Comparison of ENCODE assay signal across 1 cellular context in the genomic region with DNA sequence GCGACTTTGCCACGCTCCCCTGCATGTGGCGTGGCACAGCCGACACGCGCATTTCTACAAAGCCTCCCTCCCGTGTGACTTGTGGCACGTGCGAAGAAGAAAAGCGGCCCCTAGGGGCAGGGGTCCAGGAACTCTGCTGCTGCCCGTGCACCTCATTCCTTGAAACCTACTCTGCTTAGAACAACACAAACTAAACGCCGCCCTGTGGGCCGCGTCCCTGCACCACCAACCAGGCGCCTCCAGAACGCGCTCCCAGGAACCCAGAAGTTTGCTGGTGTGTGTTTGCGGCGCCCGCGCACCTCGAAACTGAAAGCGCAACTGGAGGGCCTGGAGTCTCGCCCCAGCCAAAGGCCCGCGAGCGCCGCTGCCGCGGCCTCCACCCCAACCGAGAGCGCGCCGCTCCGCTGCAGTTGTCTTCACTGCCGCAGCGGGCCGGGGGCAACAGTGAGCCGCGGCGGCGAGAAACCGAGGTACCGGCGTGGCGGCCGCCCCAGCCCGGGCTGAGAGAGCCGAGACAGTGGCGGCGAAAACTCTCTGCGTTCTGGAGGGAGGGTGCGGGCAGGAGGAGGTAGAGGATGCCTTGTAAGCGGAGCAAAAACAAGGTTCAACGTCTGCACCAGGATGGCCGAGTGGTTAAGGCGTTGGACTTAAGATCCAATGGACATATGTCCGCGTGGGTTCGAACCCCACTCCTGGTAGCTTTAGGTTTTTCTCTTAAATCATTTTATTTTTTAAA.
TF ChIP-seq lines count a peak whose summit lies in the region.

No MANE protein-coding gene starts in this region.

TF ChIP-seq in K562, 482 proteins besides CTCF, POLR2A, EP300 and RAD21 (continued from another document and continues in another):
- TF ChIP-seq, protein P1, sequence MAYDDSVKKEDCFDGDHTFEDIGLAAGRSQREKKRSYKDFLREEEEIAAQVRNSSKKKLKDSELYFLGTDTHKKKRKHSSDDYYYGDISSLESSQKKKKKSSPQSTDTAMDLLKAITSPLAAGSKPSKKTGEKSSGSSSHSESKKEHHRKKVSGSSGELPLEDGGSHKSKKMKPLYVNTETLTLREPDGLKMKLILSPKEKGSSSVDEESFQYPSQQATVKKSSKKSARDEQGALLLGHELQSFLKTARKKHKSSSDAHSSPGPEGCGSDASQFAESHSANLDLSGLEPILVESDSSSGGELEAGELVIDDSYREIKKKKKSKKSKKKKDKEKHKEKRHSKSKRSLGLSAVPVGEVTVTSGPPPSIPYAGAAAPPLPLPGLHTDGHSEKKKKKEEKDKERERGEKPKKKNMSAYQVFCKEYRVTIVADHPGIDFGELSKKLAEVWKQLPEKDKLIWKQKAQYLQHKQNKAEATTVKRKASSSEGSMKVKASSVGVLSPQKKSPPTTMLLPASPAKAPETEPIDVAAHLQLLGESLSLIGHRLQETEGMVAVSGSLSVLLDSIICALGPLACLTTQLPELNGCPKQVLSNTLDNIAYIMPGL (CRISPR knock-in tag; IDR thresholded peaks at IDR 0.05): peak; percentile 100
- TF ChIP-seq SIN3B (IDR thresholded peaks at IDR 0.05; ENCODE audit: low read depth): 0 out of 2 replicates have a peak, but pooled peaks have one; percentile 14
- peak; percentile 75; the same call in 1 of the 2 replicates for TF ChIP-seq MTA3 (IDR thresholded peaks at IDR 0.05; ENCODE audit: borderline replicate concordance)
- TF ChIP-seq SIN3A (IDR thresholded peaks at IDR 0.05; ENCODE audit: borderline replicate concordance in 2 of 2, control insufficient read depth in 1 of 2, low read depth in 2 of 2, low read length in 2 of 2): peak in 1 of 2 experiments; percentile 22; a peak in 1 of 4 replicates
- peak; percentile 55; the same call in 1 of the 2 replicates for TF ChIP-seq ZBTB7A (IDR thresholded peaks at IDR 0.05; ENCODE audit: borderline replicate concordance, control insufficient read depth, low read depth, low read length)
- TF ChIP-seq, protein P2, sequence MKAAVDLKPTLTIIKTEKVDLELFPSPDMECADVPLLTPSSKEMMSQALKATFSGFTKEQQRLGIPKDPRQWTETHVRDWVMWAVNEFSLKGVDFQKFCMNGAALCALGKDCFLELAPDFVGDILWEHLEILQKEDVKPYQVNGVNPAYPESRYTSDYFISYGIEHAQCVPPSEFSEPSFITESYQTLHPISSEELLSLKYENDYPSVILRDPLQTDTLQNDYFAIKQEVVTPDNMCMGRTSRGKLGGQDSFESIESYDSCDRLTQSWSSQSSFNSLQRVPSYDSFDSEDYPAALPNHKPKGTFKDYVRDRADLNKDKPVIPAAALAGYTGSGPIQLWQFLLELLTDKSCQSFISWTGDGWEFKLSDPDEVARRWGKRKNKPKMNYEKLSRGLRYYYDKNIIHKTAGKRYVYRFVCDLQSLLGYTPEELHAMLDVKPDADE (conservative IDR thresholded peaks at IDR 0.05; ENCODE audit: control insufficient read depth, low read depth, low read length): peak; percentile 93
- TF ChIP-seq, protein P3, sequence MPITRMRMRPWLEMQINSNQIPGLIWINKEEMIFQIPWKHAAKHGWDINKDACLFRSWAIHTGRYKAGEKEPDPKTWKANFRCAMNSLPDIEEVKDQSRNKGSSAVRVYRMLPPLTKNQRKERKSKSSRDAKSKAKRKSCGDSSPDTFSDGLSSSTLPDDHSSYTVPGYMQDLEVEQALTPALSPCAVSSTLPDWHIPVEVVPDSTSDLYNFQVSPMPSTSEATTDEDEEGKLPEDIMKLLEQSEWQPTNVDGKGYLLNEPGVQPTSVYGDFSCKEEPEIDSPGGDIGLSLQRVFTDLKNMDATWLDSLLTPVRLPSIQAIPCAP (CRISPR knock-in tag; IDR thresholded peaks at IDR 0.05; ENCODE audit: borderline replicate concordance): peak; percentile 80; the same call in 1 of the 2 replicates
- TF ChIP-seq NR2F6 (CRISPR knock-in tag; IDR thresholded peaks at IDR 0.05): no peak
- TF ChIP-seq BMI1 (IDR thresholded peaks at IDR 0.05; ENCODE audit: low read length): no peak
- no peak for TF ChIP-seq KAT2B (IDR thresholded peaks at IDR 0.05; ENCODE audit: low read depth, low read length)
- TF ChIP-seq, protein P4, sequence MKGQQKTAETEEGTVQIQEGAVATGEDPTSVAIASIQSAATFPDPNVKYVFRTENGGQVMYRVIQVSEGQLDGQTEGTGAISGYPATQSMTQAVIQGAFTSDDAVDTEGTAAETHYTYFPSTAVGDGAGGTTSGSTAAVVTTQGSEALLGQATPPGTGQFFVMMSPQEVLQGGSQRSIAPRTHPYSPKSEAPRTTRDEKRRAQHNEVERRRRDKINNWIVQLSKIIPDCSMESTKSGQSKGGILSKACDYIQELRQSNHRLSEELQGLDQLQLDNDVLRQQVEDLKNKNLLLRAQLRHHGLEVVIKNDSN (CRISPR knock-in tag; IDR thresholded peaks at IDR 0.05): peak; percentile 58; the same call in 1 of the 2 replicates
- TF ChIP-seq, protein P5, sequence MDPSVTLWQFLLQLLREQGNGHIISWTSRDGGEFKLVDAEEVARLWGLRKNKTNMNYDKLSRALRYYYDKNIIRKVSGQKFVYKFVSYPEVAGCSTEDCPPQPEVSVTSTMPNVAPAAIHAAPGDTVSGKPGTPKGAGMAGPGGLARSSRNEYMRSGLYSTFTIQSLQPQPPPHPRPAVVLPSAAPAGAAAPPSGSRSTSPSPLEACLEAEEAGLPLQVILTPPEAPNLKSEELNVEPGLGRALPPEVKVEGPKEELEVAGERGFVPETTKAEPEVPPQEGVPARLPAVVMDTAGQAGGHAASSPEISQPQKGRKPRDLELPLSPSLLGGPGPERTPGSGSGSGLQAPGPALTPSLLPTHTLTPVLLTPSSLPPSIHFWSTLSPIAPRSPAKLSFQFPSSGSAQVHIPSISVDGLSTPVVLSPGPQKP (CRISPR knock-in tag; IDR thresholded peaks at IDR 0.05): no peak
- TF ChIP-seq, protein P6, sequence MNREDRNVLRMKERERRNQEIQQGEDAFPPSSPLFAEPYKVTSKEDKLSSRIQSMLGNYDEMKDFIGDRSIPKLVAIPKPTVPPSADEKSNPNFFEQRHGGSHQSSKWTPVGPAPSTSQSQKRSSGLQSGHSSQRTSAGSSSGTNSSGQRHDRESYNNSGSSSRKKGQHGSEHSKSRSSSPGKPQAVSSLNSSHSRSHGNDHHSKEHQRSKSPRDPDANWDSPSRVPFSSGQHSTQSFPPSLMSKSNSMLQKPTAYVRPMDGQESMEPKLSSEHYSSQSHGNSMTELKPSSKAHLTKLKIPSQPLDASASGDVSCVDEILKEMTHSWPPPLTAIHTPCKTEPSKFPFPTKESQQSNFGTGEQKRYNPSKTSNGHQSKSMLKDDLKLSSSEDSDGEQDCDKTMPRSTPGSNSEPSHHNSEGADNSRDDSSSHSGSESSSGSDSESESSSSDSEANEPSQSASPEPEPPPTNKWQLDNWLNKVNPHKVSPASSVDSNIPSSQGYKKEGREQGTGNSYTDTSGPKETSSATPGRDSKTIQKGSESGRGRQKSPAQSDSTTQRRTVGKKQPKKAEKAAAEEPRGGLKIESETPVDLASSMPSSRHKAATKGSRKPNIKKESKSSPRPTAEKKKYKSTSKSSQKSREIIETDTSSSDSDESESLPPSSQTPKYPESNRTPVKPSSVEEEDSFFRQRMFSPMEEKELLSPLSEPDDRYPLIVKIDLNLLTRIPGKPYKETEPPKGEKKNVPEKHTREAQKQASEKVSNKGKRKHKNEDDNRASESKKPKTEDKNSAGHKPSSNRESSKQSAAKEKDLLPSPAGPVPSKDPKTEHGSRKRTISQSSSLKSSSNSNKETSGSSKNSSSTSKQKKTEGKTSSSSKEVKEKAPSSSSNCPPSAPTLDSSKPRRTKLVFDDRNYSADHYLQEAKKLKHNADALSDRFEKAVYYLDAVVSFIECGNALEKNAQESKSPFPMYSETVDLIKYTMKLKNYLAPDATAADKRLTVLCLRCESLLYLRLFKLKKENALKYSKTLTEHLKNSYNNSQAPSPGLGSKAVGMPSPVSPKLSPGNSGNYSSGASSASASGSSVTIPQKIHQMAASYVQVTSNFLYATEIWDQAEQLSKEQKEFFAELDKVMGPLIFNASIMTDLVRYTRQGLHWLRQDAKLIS (CRISPR knock-in tag; IDR thresholded peaks at IDR 0.05): peak; percentile 94
- TF ChIP-seq, protein P7, sequence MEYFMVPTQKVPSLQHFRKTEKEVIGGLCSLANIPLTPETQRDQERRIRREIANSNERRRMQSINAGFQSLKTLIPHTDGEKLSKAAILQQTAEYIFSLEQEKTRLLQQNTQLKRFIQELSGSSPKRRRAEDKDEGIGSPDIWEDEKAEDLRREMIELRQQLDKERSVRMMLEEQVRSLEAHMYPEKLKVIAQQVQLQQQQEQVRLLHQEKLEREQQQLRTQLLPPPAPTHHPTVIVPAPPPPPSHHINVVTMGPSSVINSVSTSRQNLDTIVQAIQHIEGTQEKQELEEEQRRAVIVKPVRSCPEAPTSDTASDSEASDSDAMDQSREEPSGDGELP (CRISPR knock-in tag; IDR thresholded peaks at IDR 0.05; ENCODE audit: borderline replicate concordance): peak; percentile 85; the same call in 1 of the 2 replicates
- TF ChIP-seq, protein P8, sequence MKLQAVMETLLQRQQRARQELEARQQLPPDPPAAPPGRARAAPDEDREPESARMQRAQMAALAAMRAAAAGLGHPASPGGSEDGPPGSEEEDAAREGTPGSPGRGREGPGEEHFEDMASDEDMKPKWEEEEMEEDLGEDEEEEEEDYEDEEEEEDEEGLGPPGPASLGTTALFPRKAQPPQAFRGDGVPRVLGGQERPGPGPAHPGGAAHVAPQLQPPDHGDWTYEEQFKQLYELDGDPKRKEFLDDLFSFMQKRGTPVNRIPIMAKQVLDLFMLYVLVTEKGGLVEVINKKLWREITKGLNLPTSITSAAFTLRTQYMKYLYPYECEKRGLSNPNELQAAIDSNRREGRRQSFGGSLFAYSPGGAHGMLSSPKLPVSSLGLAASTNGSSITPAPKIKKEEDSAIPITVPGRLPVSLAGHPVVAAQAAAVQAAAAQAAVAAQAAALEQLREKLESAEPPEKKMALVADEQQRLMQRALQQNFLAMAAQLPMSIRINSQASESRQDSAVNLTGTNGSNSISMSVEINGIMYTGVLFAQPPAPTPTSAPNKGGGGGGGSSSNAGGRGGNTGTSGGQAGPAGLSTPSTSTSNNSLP (IDR thresholded peaks at IDR 0.05; ENCODE audit: borderline replicate concordance, low read depth, low read length): no peak
- TF ChIP-seq E2F3 (CRISPR knock-in tag; IDR thresholded peaks at IDR 0.05): 0 out of 2 replicates have a peak, but pooled peaks have one; percentile 57
- TF ChIP-seq, protein P9, sequence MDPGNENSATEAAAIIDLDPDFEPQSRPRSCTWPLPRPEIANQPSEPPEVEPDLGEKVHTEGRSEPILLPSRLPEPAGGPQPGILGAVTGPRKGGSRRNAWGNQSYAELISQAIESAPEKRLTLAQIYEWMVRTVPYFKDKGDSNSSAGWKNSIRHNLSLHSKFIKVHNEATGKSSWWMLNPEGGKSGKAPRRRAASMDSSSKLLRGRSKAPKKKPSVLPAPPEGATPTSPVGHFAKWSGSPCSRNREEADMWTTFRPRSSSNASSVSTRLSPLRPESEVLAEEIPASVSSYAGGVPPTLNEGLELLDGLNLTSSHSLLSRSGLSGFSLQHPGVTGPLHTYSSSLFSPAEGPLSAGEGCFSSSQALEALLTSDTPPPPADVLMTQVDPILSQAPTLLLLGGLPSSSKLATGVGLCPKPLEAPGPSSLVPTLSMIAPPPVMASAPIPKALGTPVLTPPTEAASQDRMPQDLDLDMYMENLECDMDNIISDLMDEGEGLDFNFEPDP (CRISPR knock-in tag; IDR thresholded peaks at IDR 0.05): peak; percentile 2; the same call in 1 of the 2 replicates
- TF ChIP-seq, protein P10, sequence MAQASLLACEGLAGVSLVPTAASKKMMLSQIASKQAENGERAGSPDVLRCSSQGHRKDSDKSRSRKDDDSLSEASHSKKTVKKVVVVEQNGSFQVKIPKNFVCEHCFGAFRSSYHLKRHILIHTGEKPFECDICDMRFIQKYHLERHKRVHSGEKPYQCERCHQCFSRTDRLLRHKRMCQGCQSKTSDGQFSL (CRISPR knock-in tag; IDR thresholded peaks at IDR 0.05): peak; percentile 65; the same call in 1 of the 2 replicates
- TF ChIP-seq, protein P10 (tag; IDR thresholded peaks at IDR 0.05): no peak
- TF ChIP-seq CBX3 (IDR thresholded peaks at IDR 0.05; ENCODE audit: borderline replicate concordance in 1 of 2, low read length in 2 of 2): peak in 1 of 2 experiments; percentile 91; a peak in 2 of 3 replicates
- TF ChIP-seq SRSF9 (IDR thresholded peaks at IDR 0.05; ENCODE audit: borderline replicate concordance, low read depth, low read length): no peak
- TF ChIP-seq JUNB (CRISPR knock-in tag; conservative IDR thresholded peaks at IDR 0.05): no peak
- peak; percentile 14; the same call in 1 of the 2 replicates for TF ChIP-seq HLTF (IDR thresholded peaks at IDR 0.05)
- TF ChIP-seq ZNF766 (CRISPR knock-in tag; conservative IDR thresholded peaks at IDR 0.05): no peak
- peak; percentile 58 for TF ChIP-seq BRD4 (IDR thresholded peaks at IDR 0.05)
